In genomic region chr15:94845391-94845718, GRCh38 we compare ENCODE assay signal across 1 cellular context.
A peak's percentile ranks its signal among the peaks of the same experiment; 100 is the strongest.
TF ChIP-seq lines count a peak whose summit lies in the region.

No MANE protein-coding gene starts in this region.

TF ChIP-seq in K562, 482 proteins besides CTCF, POLR2A, EP300 and RAD21 (continued from another document):
- TF ChIP-seq MGA (IDR thresholded peaks at IDR 0.05): no peak
- TF ChIP-seq TAL1 (IDR thresholded peaks at IDR 0.05): 0 out of 2 replicates have a peak, but pooled peaks have one; percentile 25
- TF ChIP-seq ZMIZ1 (IDR thresholded peaks at IDR 0.05; ENCODE audit: low read depth in 2 of 2, low read length in 2 of 2): no peak
- 0 out of 2 replicates have a peak, but pooled peaks have one; percentile 3 for TF ChIP-seq HNRNPL (IDR thresholded peaks at IDR 0.05; ENCODE audit: low read depth, low read length)
- TF ChIP-seq CEBPG (CRISPR knock-in tag; IDR thresholded peaks at IDR 0.05): no peak
- 0 out of 4 replicates have a peak, but pooled peaks of 1 of the 2 experiments have one; percentile 2 for TF ChIP-seq CEBPG (tag; conservative IDR thresholded peaks at IDR 0.05 in 1 of 2, IDR thresholded peaks at IDR 0.05 in 1 of 2)
- TF ChIP-seq ZNF717 (CRISPR knock-in tag; IDR thresholded peaks at IDR 0.05): no peak
- TF ChIP-seq NONO (IDR thresholded peaks at IDR 0.05; ENCODE audit: low read depth in 2 of 2, low read length in 1 of 2): 0 out of 4 replicates have a peak, but pooled peaks of 1 of the 2 experiments have one; percentile 4
- TF ChIP-seq ZBTB7A (IDR thresholded peaks at IDR 0.05; ENCODE audit: borderline replicate concordance, control insufficient read depth, low read depth, low read length): no peak
- no peak for TF ChIP-seq ZNF197 (CRISPR knock-in tag; IDR thresholded peaks at IDR 0.05; ENCODE audit: low read depth)
- TF ChIP-seq SP1 (CRISPR knock-in tag; IDR thresholded peaks at IDR 0.05): no peak
- peak; percentile 62 for TF ChIP-seq TAF1 (IDR thresholded peaks at IDR 0.05; ENCODE audit: control insufficient read depth, extremely low read depth, insufficient read depth, low read length, severe bottlenecking)
- TF ChIP-seq DPF2 (IDR thresholded peaks at IDR 0.05): peak; percentile 36; the same call in 1 of the 2 replicates
- no peak for TF ChIP-seq ZNF830 (CRISPR knock-in tag; IDR thresholded peaks at IDR 0.05)
- TF ChIP-seq GABPA (tag; conservative IDR thresholded peaks at IDR 0.05; ENCODE audit: low read depth): peak; percentile 32
- TF ChIP-seq FOXK2 (conservative IDR thresholded peaks at IDR 0.05 in 1 of 2, IDR thresholded peaks at IDR 0.05 in 1 of 2; ENCODE audit: low read depth in 2 of 2): 0 out of 4 replicates have a peak, but pooled peaks of 1 of the 2 experiments have one; percentile 32
- TF ChIP-seq ELF1 (tag; IDR thresholded peaks at IDR 0.05): peak; percentile 0; the same call in 1 of the 2 replicates
- no peak for TF ChIP-seq ESRRB (CRISPR knock-in tag; IDR thresholded peaks at IDR 0.05; ENCODE audit: borderline replicate concordance)
- TF ChIP-seq LEF1 (IDR thresholded peaks at IDR 0.05): peak; percentile 48; the same call in 1 of the 2 replicates
- peak; percentile 78; the same call in 1 of the 2 replicates for TF ChIP-seq NFRKB (IDR thresholded peaks at IDR 0.05; ENCODE audit: low read depth)
- TF ChIP-seq PYGO2 (tag; IDR thresholded peaks at IDR 0.05): 0 out of 2 replicates have a peak, but pooled peaks have one; percentile 31
- no peak for TF ChIP-seq E2F6 (IDR thresholded peaks at IDR 0.05; ENCODE audit: borderline replicate concordance in 1 of 2, extremely low read depth in 1 of 2, insufficient read depth in 1 of 2, insufficient read length in 1 of 2, low read depth in 1 of 2, low read length in 1 of 2, poor library complexity in 1 of 2, severe bottlenecking in 1 of 2)
- TF ChIP-seq ZNF766 (CRISPR knock-in tag; conservative IDR thresholded peaks at IDR 0.05): no peak; the same call in 1 of the 2 replicates
- no peak for TF ChIP-seq ZBTB1 (CRISPR knock-in tag; IDR thresholded peaks at IDR 0.05; ENCODE audit: borderline replicate concordance, low read depth)
- 0 out of 2 replicates have a peak, but pooled peaks have one; percentile 33 for TF ChIP-seq DEAF1 (CRISPR knock-in tag; IDR thresholded peaks at IDR 0.05)
- peak; percentile 25 for TF ChIP-seq TAF9B (IDR thresholded peaks at IDR 0.05; ENCODE audit: partially characterized antibody)
- TF ChIP-seq GABPB1 (CRISPR knock-in tag; IDR thresholded peaks at IDR 0.05): 0 out of 2 replicates have a peak, but pooled peaks have one; percentile 0
- TF ChIP-seq HES1 (IDR thresholded peaks at IDR 0.05; ENCODE audit: low read depth): no peak
- TF ChIP-seq FOXO4 (CRISPR knock-in tag; IDR thresholded peaks at IDR 0.05): no peak
- TF ChIP-seq IFI16 (CRISPR knock-in tag; IDR thresholded peaks at IDR 0.05): no peak
- 0 out of 2 replicates have a peak, but pooled peaks have one; percentile 21 for TF ChIP-seq ZNF707 (CRISPR knock-in tag; conservative IDR thresholded peaks at IDR 0.05)
- TF ChIP-seq SMAD3 (CRISPR knock-in tag; conservative IDR thresholded peaks at IDR 0.05): 0 out of 2 replicates have a peak, but pooled peaks have one; percentile 5
- TF ChIP-seq TAF7 (tag; IDR thresholded peaks at IDR 0.05): no peak
